24 cellular contexts compared by ENCODE assay signal in the genomic region with DNA sequence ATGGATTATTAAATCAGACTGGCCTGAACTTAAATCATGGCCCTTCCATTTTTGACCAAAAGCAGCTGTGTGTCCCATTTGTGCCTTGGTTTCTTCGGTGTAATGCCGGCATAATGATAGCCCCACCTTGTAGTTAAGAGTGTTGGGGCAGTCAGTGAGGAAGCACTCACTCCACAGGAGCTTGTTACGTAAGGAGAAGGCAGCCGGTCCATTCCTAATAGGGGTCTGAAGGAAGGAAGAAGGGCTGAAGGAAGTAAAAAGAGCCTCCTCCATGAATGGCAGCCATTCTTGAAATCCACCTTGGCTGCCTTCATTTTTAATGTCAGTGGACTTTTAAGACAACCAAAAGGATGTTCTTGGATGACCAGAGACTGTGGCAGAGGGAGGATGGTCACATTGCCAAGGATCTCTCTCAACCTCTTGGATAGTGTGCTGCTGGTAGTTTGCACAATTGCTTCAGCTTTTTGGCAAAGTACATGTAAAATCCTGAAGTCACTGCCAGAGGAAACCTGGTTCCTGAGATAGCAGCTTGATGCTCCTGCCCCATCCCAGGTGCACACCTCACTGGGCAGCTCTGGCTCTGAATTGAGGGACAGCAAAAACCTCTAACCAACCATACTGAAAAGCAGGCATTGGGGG.
DNase-seq lines count a peak whose midpoint lies in the region; ATAC-seq and TF ChIP-seq lines count a peak whose summit lies in the region.
"Had no signal": no experiment of that assay in that cellular context is flagged by ENCODE, and none has a peak within 500 bp of the region (broad histone marks: within the 10 kb centered on the region; RNA-seq: fewer than 3 reads in every experiment).

No MANE protein-coding gene starts in this region.

- H3K4me1 ChIP-seq in heart left ventricle: peaks cover 10 to 96% (median 52%) of the 10 kb centered on the region in 12 donors

- H3K4me1 Mint-ChIP-seq in stimulated activated naive B cell treated with anti-CD40 and anti-IgM and Interleukin-4, amounts not matched to agents 10 μg/mL and 1 μg/mL and 100 μg/mL, for 72 hours: peaks cover 40 to 69% of the 10 kb centered on the region in 2 donors

- H3K27me3 Mint-ChIP-seq in stimulated activated naive B cell treated with anti-CD40 and anti-IgM and Interleukin-4, amounts not matched to agents 10 μg/mL and 1 μg/mL and 100 μg/mL, for 72 hours: no peaks in the 10 kb centered on the region
- H3K27me3 Mint-ChIP-seq: naive B cell had no signal

- TF ChIP-seq POLR2A in heart left ventricle (IDR thresholded peaks at IDR 0.05) (no peak), NB4 (IDR thresholded peaks at IDR 0.05; ENCODE audit: extremely low read depth, insufficient read length) (no peak)

- H3K27ac ChIP-seq in heart left ventricle: peak overlapping the region in 10 of 12 donors; percentile 58 to 92 (median 75)

- DNase-seq in heart left ventricle: no peak
- DNase-seq in cardiac septum (ENCODE audit: low spot score): no peak
- DNase-seq in NB4 (ENCODE audit: low read depth): peak; percentile 80
- DNase-seq in fibroblast of mammary gland (ENCODE audit: low read depth): peak; percentile 50
- DNase-seq in stimulated activated naive B cell treated with anti-CD40 and anti-IgM and Interleukin-4, amounts not matched to agents 10 μg/mL and 1 μg/mL and 100 μg/mL, for 72 hours: no peak
- no peak for DNase-seq in GM19238 (ENCODE audit: insufficient read length, low spot score)
- no peak for DNase-seq in iPS-NIHi11 (ENCODE audit: low spot score)
- DNase-seq: activated CD4-positive, alpha-beta T cell treated with anti-CD3 and anti-CD28 coated beads for 4 hours; central memory CD4-positive, alpha-beta T cell; EL; KG1; mesendoderm; naive B cell; NCI-H1048; NCI-H187; NCI-H748 treated with DMSO at 0.1 percent for 48 hours; stimulated activated CD4-positive, alpha-beta T cell treated with anti-CD3 and anti-CD28 coated beads, Interleukin-15, amount 100 ng/mL, for 24 hours; upper lobe of left lung had no signal

- H3K36me3 Mint-ChIP-seq in stimulated activated naive B cell treated with anti-CD40 and anti-IgM and Interleukin-4, amounts not matched to agents 10 μg/mL and 1 μg/mL and 100 μg/mL, for 72 hours: peaks cover 47 to 57% of the 10 kb centered on the region in 2 donors

- WGBS in heart left ventricle, 4 donors: 75 to 87% (median 76%) methylated on average over 4 of the region's 4 CpGs

- intact Hi-C loops in heart left ventricle (cut with DNase I): loop anchor here in 6 of 10 donors (5.0 to 10.0 kb wide), 7 partner anchors 81 to 791 kb away; partner anchors contain the start of gene FAM114A1 (in 1 of the 6)
- intact Hi-C loops in cardiac septum (cut with DNase I): no loop called here

- ATAC-seq in heart left ventricle (no peak), GM19351 (IDR thresholded peaks at IDR 0.05; ENCODE audit: unreplicated experiment) (no peak)
- ATAC-seq in stimulated activated naive B cell treated with anti-CD40 and anti-IgM and Interleukin-4, amounts not matched to agents 10 μg/mL and 1 μg/mL and 100 μg/mL, for 72 hours (replicated peaks): no peak
- ATAC-seq: A549; activated naive CD4-positive, alpha-beta T cell treated with anti-CD3 and anti-CD28 coated beads, Interleukin-2, amount 50 U/mL, for 72 hours; gastroesophageal sphincter had no signal

- H3K4me3 ChIP-seq in heart left ventricle (no peak overlapping the region), NB4 (ENCODE audit: low read depth, low read length) (no peak overlapping the region), fibroblast of mammary gland (ENCODE audit: control insufficient read depth, low read depth, low read length) (no peak overlapping the region)
- H3K4me3 ChIP-seq: A549, ascending aorta, gastroesophageal sphincter, upper lobe of left lung had no signal

- TF ChIP-seq CTCF in heart left ventricle (IDR thresholded peaks at IDR 0.05): no peak
- no peak for TF ChIP-seq CTCF in NB4 (IDR thresholded peaks at IDR 0.05; ENCODE audit: low read depth, low read length)
- no peak for TF ChIP-seq CTCF in fibroblast of mammary gland (conservative IDR thresholded peaks at IDR 0.05; ENCODE audit: control insufficient read depth, insufficient read depth, low read depth, low read length)

- no peaks in the 10 kb centered on the region for H3K9me3 ChIP-seq in heart left ventricle
- H3K9me3 ChIP-seq: A549, ascending aorta, gastroesophageal sphincter, upper lobe of left lung had no signal

- H3K4me3 Mint-ChIP-seq in stimulated activated naive B cell treated with anti-CD40 and anti-IgM and Interleukin-4, amounts not matched to agents 10 μg/mL and 1 μg/mL and 100 μg/mL, for 72 hours: no peak overlapping the region
- H3K4me3 Mint-ChIP-seq: activated T-helper 1 cell treated with anti-CD3 and anti-CD28 coated beads, Interleukin-12 subunit alpha, Interleukin-12 subunit beta, Interleukin-2, Interleukin-4 antibody, amounts not matched to agents 30 ng/mL and 10 ng/mL and 1 ng/mL, durations not matched to agents 14 hours and 24 hours and 36 hours; naive B cell had no signal

- H3K27me3 ChIP-seq in heart left ventricle: no peaks in the 10 kb centered on the region
- H3K27me3 ChIP-seq: ascending aorta, gastroesophageal sphincter, upper lobe of left lung had no signal

- peak overlapping the region; percentile 69 for H3K27ac Mint-ChIP-seq in stimulated activated naive B cell treated with anti-CD40 and anti-IgM and Interleukin-4, amounts not matched to agents 10 μg/mL and 1 μg/mL and 100 μg/mL, for 72 hours

- no peaks in the 10 kb centered on the region for H3K9me3 Mint-ChIP-seq in stimulated activated naive B cell treated with anti-CD40 and anti-IgM and Interleukin-4, amounts not matched to agents 10 μg/mL and 1 μg/mL and 100 μg/mL, for 72 hours
- H3K9me3 Mint-ChIP-seq: activated naive CD4-positive, alpha-beta T cell treated with anti-CD3 and anti-CD28 coated beads, Interleukin-2, amount 50 U/mL, for 72 hours; activated T-helper 1 cell treated with anti-CD3 and anti-CD28 coated beads, Interleukin-12 subunit alpha, Interleukin-12 subunit beta, Interleukin-2, Interleukin-4 antibody, amounts not matched to agents 30 ng/mL and 10 ng/mL and 1 ng/mL, durations not matched to agents 14 hours and 24 hours and 36 hours; naive B cell had no signal

- peaks cover 0 to 23% (median 12%) of the 10 kb centered on the region in 9 donors for H3K36me3 ChIP-seq in heart left ventricle
- H3K36me3 ChIP-seq: upper lobe of left lung had no signal

Comparison
In these comparisons a context has a peak if more than half of its experiments do, and no peak if none do; other contexts are left out.
1. DNase-seq: peak in NB4 (single experiment) and fibroblast of mammary gland (single experiment); none in heart left ventricle (0 of 5), cardiac septum (single experiment), stimulated activated naive B cell treated with anti-CD40 and anti-IgM and Interleukin-4, amounts not matched to agents 10 μg/mL and 1 μg/mL and 100 μg/mL, for 72 hours (single experiment), GM19238 (single experiment) and iPS-NIHi11 (single experiment).